10 cellular contexts compared by ENCODE assay signal in genomic region chr3:45043715-45044299, GRCh38. TPM values are rescaled to one million over a fixed set of nuclear protein-coding genes. Genes with fewer than 3 reads are reported as not detected.
DNase-seq lines count a peak whose midpoint lies in the region; ATAC-seq, FAIRE-seq and TF ChIP-seq lines count a peak whose summit lies in the region.
"Had no signal": no experiment of that assay in that cellular context is flagged by ENCODE, and none has a peak within 500 bp of the region (broad histone marks: within the 10 kb centered on the region; RNA-seq: fewer than 3 reads in every experiment).

No MANE protein-coding gene starts in this region.

- DNase-seq in GDM1 (lab: John Stamatoyannopoulos, UW): peak; percentile 2
- peak; percentile 73 for DNase-seq in RKO (ENCODE audit: low spot score)
- peak; percentile 36 for DNase-seq in epidermal melanocyte (ENCODE audit: insufficient read length, low spot score)
- peak; percentile 35 for DNase-seq in putamen (ENCODE audit: low spot score)
- no peak for DNase-seq in HepG2 (ENCODE audit: low spot score)
- DNase-seq in retina: no peak
- no peak for DNase-seq in psoas muscle
- no peak for DNase-seq in tibial nerve (ENCODE audit: low spot score in 2 of 2)
- DNase-seq: NCI-H2171 treated with DMSO at 0.1 percent for 48 hours had no signal

- POLR2A ChIA-PET in HepG2 (lab: Yijun Ruan, JAX): no interaction called here

- no peak for FAIRE-seq in HepG2 (lab: Jason Lieb, UNC)

- H3K9me3 ChIP-seq in HepG2 (ENCODE audit: low read length) (no peaks in the 10 kb centered on the region), psoas muscle (no peaks in the 10 kb centered on the region), tibial nerve (no peaks in the 10 kb centered on the region)

- CTCF ChIA-PET in HepG2 (lab: Yijun Ruan, JAX; ENCODE audit: low intra/inter-chr PET ratio, low total read pairs): no interaction called here

- no peak overlapping the region for H2AFZ ChIP-seq in HepG2 (ENCODE audit: low read length)
- H2AFZ ChIP-seq: parathyroid adenoma had no signal

- TF ChIP-seq EP300 in HepG2 (IDR thresholded peaks at IDR 0.05; ENCODE audit: low read depth in 2 of 2, low read length in 2 of 2): no peak
- no peak for TF ChIP-seq EP300 in HepG2 (CRISPR knock-in tag; IDR thresholded peaks at IDR 0.05; ENCODE audit: borderline replicate concordance)
- no peak for TF ChIP-seq EP300 in tibial nerve (IDR thresholded peaks at IDR 0.05)

- TF ChIP-seq CTCF in HepG2 (CRISPR knock-in tag; IDR thresholded peaks at IDR 0.05) (no peak), psoas muscle (IDR thresholded peaks at IDR 0.05) (no peak), tibial nerve (IDR thresholded peaks at IDR 0.05) (peak in 1 of 5 experiments; percentile 12)

- H3K27ac ChIP-seq in HepG2 (ENCODE audit: extremely low read length, insufficient read depth, low read length) (no peak overlapping the region), psoas muscle (no peak overlapping the region), tibial nerve (peak overlapping the region in 2 of 4 donors; percentile 15 to 68)
- H3K27ac ChIP-seq: parathyroid adenoma had no signal

- H3K4me3 ChIP-seq in HepG2 (replicated peaks in 1 of 3; ENCODE audit: insufficient read depth in 1 of 3, low read depth in 2 of 3, low read length in 3 of 3) (no peak overlapping the region), psoas muscle (no peak overlapping the region), tibial nerve (no peak overlapping the region)

- intact Hi-C loops in HepG2 (cut with micrococcal nuclease; ENCODE audit: unreplicated experiment): loop anchor here (5.0 kb wide), 1 partner anchor 128 kb away; no protein-coding TSS in a partner anchor
- intact Hi-C loops in psoas muscle (cut with DNase I): loop anchor here (10.0 kb wide), 2 partner anchors 361 to 621 kb away; no protein-coding TSS in a partner anchor

- in situ Hi-C loops in HepG2 (cut with HindIII; ENCODE audit: extremely low pct_ligation_motif_present, low pct_unique_long_range_greater_than_20kb): loop anchor here (25.0 kb wide), 1 partner anchor 443 kb away; no protein-coding TSS in a partner anchor

- TF ChIP-seq RAD21 in HepG2 (CRISPR knock-in tag; IDR thresholded peaks at IDR 0.05): no peak

- no peaks in the 10 kb centered on the region for H3K4me1 ChIP-seq in HepG2 (ENCODE audit: insufficient read depth, low read length)
- peaks cover 13% of the 10 kb centered on the region for H3K4me1 ChIP-seq in psoas muscle
- H3K4me1 ChIP-seq in tibial nerve: peaks cover 0 to 11% (median 3%) of the 10 kb centered on the region in 4 donors
- H3K4me1 ChIP-seq: parathyroid adenoma had no signal

- WGBS in HepG2 (ENCODE audit: low lambda C conversion rate): 73% methylated on average over 2 of the region's 2 CpGs
- 74 to 81% (median 77%) methylated on average over 2 of the region's 2 CpGs for WGBS in psoas muscle, 3 donors
- 15 to 27% methylated on average over 2 of the region's 2 CpGs for WGBS in tibial nerve, 2 donors

- H3K4me2 ChIP-seq in HepG2 (ENCODE audit: low read depth, low read length): no peak overlapping the region

- H3K27me3 ChIP-seq in HepG2 (ENCODE audit: control insufficient read depth in 1 of 2, insufficient read depth in 2 of 2, low read length in 2 of 2) (peaks cover 0 to 9% of the 10 kb centered on the region in 2 experiments; a peak in 2 of 5 replicates), psoas muscle (ENCODE audit: insufficient read depth in 3 of 3, low read length in 2 of 3) (no peaks in the 10 kb centered on the region), tibial nerve (no peaks in the 10 kb centered on the region)

- BruUV-seq in HepG2 (replicated peaks; lab: Mats Ljungman, UMichigan): no TSS peak

- H3K79me2 ChIP-seq in HepG2 (ENCODE audit: insufficient read depth, low read length): no peaks in the 10 kb centered on the region
- H3K79me2 ChIP-seq: parathyroid adenoma had no signal

- H4K20me1 ChIP-seq in HepG2 (ENCODE audit: insufficient read depth, low read length): no peaks in the 10 kb centered on the region

- TF ChIP-seq POLR2A in HepG2 (IDR thresholded peaks at IDR 0.05; ENCODE audit: insufficient read depth in 1 of 2, low read depth in 2 of 2, low read length in 2 of 2): no peak
- TF ChIP-seq POLR2A in tibial nerve (IDR thresholded peaks at IDR 0.05): no peak

- H3K36me3 ChIP-seq in HepG2 (replicated peaks in 1 of 2; ENCODE audit: control insufficient read depth in 1 of 2, insufficient read depth in 2 of 2, low read length in 2 of 2) (no peaks in the 10 kb centered on the region), psoas muscle (ENCODE audit: insufficient read depth in 1 of 2, low read depth in 1 of 2) (no peaks in the 10 kb centered on the region), tibial nerve (no peaks in the 10 kb centered on the region)

- no peak overlapping the region for H3K9ac ChIP-seq in HepG2 (ENCODE audit: insufficient read depth, low read depth, low read length)
- H3K9ac ChIP-seq: parathyroid adenoma had no signal

- ATAC-seq in HepG2 (no peak), psoas muscle (no peak)

TF ChIP-seq in HepG2, 621 proteins besides CTCF, POLR2A, EP300 and RAD21:
- no peak for TF ChIP-seq ZNF772 (CRISPR knock-in tag; IDR thresholded peaks at IDR 0.05)

RNA-seq across cellular contexts. Expression of gene CLEC3B, which starts 17.7 kb away (rescaled TPM):
- total RNA-seq in HepG2 (2016; rRNA removed; fragmentation: Illumina TruSeq; extraction: Trizol) (not detected in 2 replicates), psoas muscle (10 to 100 TPM; 10.3 to 41.7 (median 16.5) TPM), tibial nerve (100 to 1,000 TPM; 137 to 819 (median 340) TPM)
- not detected in 2 replicates for total RNA-seq in HepG2 (2016; cell fraction: cytosol; rRNA removed; fragmentation: Illumina TruSeq; extraction: Trizol; ENCODE audit: low read depth)
- not detected in 2 replicates for total RNA-seq in HepG2 (2016; cell fraction: insoluble cytoplasmic fraction; rRNA removed; fragmentation: Illumina TruSeq; extraction: Trizol)
- not detected in 2 replicates for total RNA-seq in HepG2 (2016; cell fraction: membrane; rRNA removed; fragmentation: Illumina TruSeq; extraction: Trizol)
- total RNA-seq in HepG2 (2016; cell fraction: nucleus; rRNA removed; fragmentation: Illumina TruSeq; extraction: Trizol): not detected in 2 replicates
- polyA plus RNA-seq in HepG2 (2011; rRNA removed) (0.07 and 0.10 TPM in 2 replicates), psoas muscle (10 to 100 TPM; 24.6 to 29.6 (median 26.7) TPM)
- not detected in 2 replicates for polyA plus RNA-seq in HepG2 (2011; cell fraction: cytosol; rRNA removed)
- polyA plus RNA-seq in HepG2 (2011; cell fraction: nucleus; rRNA removed): 0.39 and 0.47 TPM in 2 replicates
- polyA plus RNA-seq in HepG2 (2012): 0.24 TPM in 1 of 2 replicates, not detected in the other
- polyA plus RNA-seq in HepG2 (2016; cell fraction: cytosol; fragmentation: Illumina TruSeq; extraction: Trizol; ENCODE audit: low read depth): not detected in 2 replicates
- polyA plus RNA-seq in HepG2 (2016; cell fraction: insoluble cytoplasmic fraction; fragmentation: Illumina TruSeq; extraction: Trizol; ENCODE audit: low read depth): not detected in 2 replicates
- polyA plus RNA-seq in HepG2 (2016; cell fraction: membrane; fragmentation: Illumina TruSeq; extraction: Trizol; ENCODE audit: low read depth): not detected in 2 replicates
- 0.77 TPM in 1 of 2 replicates, not detected in the other for polyA plus RNA-seq in HepG2 (2016; cell fraction: nucleus; fragmentation: Illumina TruSeq; extraction: Trizol; ENCODE audit: insufficient read depth, low read depth)
- polyA minus RNA-seq in HepG2 (2011; rRNA and poly(A)+ RNA removed; ENCODE audit: low replicate concordance): 0.37 TPM in 1 of 2 replicates, not detected in the other
- not detected in 2 replicates for polyA minus RNA-seq in HepG2 (2011; cell fraction: cytosol; rRNA and poly(A)+ RNA removed)
- polyA minus RNA-seq in HepG2 (2011; cell fraction: nucleus; rRNA and poly(A)+ RNA removed): 0.77 TPM in 1 of 2 replicates, not detected in the other

Comparison
In these comparisons a context has a peak if more than half of its experiments do, and no peak if none do; other contexts are left out.
1. DNase-seq: peak in GDM1 (single experiment), RKO (single experiment), epidermal melanocyte (single experiment) and putamen (single experiment); none in HepG2 (single experiment), retina (single experiment), psoas muscle (0 of 2) and tibial nerve (0 of 2).
2. RNA of gene CLEC3B, which starts 17.7 kb away (total RNA-seq): 137 to 819 TPM in tibial nerve and 10.3 to 41.7 TPM in psoas muscle; not detected in HepG2; every median in the first group is over 4 times any median in the second.